In genomic region chr15:75578206-75578947, GRCh38 we compare ENCODE assay signal across 8 cellular contexts. TPM values are rescaled to one million over a fixed set of nuclear protein-coding genes. Genes with fewer than 3 reads are reported as not detected.
DNase-seq lines count a peak whose midpoint lies in the region; FAIRE-seq and TF ChIP-seq lines count a peak whose summit lies in the region.

No MANE protein-coding gene starts in this region.

- H3K4me1 Mint-ChIP-seq in activated naive CD4-positive, alpha-beta T cell treated with anti-CD3 and anti-CD28 coated beads for 36 hours (ENCODE audit: low read depth), result peaks cover 15% of the 10 kb centered on the region

- no peak for TF ChIP-seq CTCF in BE2C (IDR thresholded peaks at IDR 0.05; ENCODE audit: low read depth, low read length)
- TF ChIP-seq CTCF in prostate gland (IDR thresholded peaks at IDR 0.05), result no peak

- no peaks in the 10 kb centered on the region; the same call in 1 of the 2 replicates for H3K9me3 ChIP-seq in BE2C
- H3K9me3 ChIP-seq in prostate gland, result no peaks in the 10 kb centered on the region

- H3K36me3 ChIP-seq in BE2C, result peaks cover 4% of the 10 kb centered on the region
- H3K36me3 ChIP-seq in prostate gland, result no peaks in the 10 kb centered on the region

- H3K27ac Mint-ChIP-seq in activated naive CD4-positive, alpha-beta T cell treated with anti-CD3 and anti-CD28 coated beads for 36 hours, result peak overlapping the region; percentile 86

- H3K36me3 Mint-ChIP-seq in activated naive CD4-positive, alpha-beta T cell treated with anti-CD3 and anti-CD28 coated beads for 36 hours (ENCODE audit: low read depth), result peaks cover 1% of the 10 kb centered on the region

- H3K27ac ChIP-seq in prostate gland, result peak overlapping the region; percentile 84 to 92

- no peaks in the 10 kb centered on the region for H3K27me3 ChIP-seq in BE2C
- H3K27me3 ChIP-seq in prostate gland (replicated peaks; ENCODE audit: insufficient read depth), result no peaks in the 10 kb centered on the region

- H3K9me3 Mint-ChIP-seq in activated naive CD4-positive, alpha-beta T cell treated with anti-CD3 and anti-CD28 coated beads for 36 hours, result no peaks in the 10 kb centered on the region

- no peak for FAIRE-seq in GM19239 (lab: Jason Lieb, UNC)
- FAIRE-seq in RCC 7860 (lab: Jason Lieb, UNC), result no peak

- H3K4me1 ChIP-seq in BE2C, result peaks cover 4% of the 10 kb centered on the region
- no peaks in the 10 kb centered on the region for H3K4me1 ChIP-seq in prostate gland (replicated peaks)

- peak overlapping the region; percentile 90 for H3K4me3 Mint-ChIP-seq in activated naive CD4-positive, alpha-beta T cell treated with anti-CD3 and anti-CD28 coated beads for 36 hours

- peak overlapping the region; percentile 98 for H3K4me3 ChIP-seq in BE2C (ENCODE audit: low read depth, low read length)
- peak overlapping the region; percentile 91 to 94 for H3K4me3 ChIP-seq in prostate gland

- intact Hi-C loops in activated naive CD4-positive, alpha-beta T cell treated with anti-CD3 and anti-CD28 coated beads for 36 hours (cut with micrococcal nuclease), result loop anchor here (2.0 kb wide), 2 partner anchors 62 to 210 kb away; partner anchors contain the start of genes IMP3 and MAN2C1
- intact Hi-C loops in head of caudate nucleus (cut with DNase I), result loop anchor here (10.0 kb wide), 1 partner anchor 124 kb away; the partner anchor contains the start of gene SIN3A
- intact Hi-C loops in prostate gland (cut with DNase I), result loop anchor here (1.0 to 5.0 kb wide), 4 partner anchors 51 to 210 kb away; partner anchors contain the start of genes MAN2C1, SIN3A and SNX33

- H3K27me3 Mint-ChIP-seq in activated naive CD4-positive, alpha-beta T cell treated with anti-CD3 and anti-CD28 coated beads for 36 hours (ENCODE audit: low read depth), result no peaks in the 10 kb centered on the region

- TF ChIP-seq POLR2A in prostate gland (IDR thresholded peaks at IDR 0.05), result no peak

- peak; percentile 34 for DNase-seq in BE2C
- peak; percentile 39 for DNase-seq in GM19239 (ENCODE audit: insufficient read length, low spot score)
- DNase-seq in NCI-H526 treated with DMSO at 0.1 percent for 48 hours (lab: John Stamatoyannopoulos, UW), result peak; percentile 16
- DNase-seq in activated naive CD4-positive, alpha-beta T cell treated with anti-CD3 and anti-CD28 coated beads for 36 hours, result peak; percentile 8
- peak in 36 of 42 donors; percentile 4 to 61 (median 28) for DNase-seq in head of caudate nucleus
- DNase-seq in prostate gland (ENCODE audit: low spot score), result peak; percentile 12
- no peak for DNase-seq in RCC 7860 (ENCODE audit: low spot score)
- no peak for DNase-seq in GF-D8 (lab: John Stamatoyannopoulos, UW)

- CTCF ChIA-PET in activated naive CD4-positive, alpha-beta T cell treated with anti-CD3 and anti-CD28 coated beads for 36 hours (lab: Charles Lee), result interaction anchor here (0.6 to 1.3 kb wide), 8 partner anchors 11 to 210 kb away, joined by 3 to 5 read pairs (median 3); partner anchors contain the start of gene MAN2C1

- under 1% methylated on average over 34 of the region's 77 CpGs for WGBS in prostate gland

RNA-seq across cellular contexts. Expression of gene PTPN9, which starts 0.7 kb away (rescaled TPM):
- 44.3 TPM for polyA plus RNA-seq in BE2C (2012; ENCODE audit: insufficient read depth, insufficient read length, low read depth)
- total RNA-seq in activated naive CD4-positive, alpha-beta T cell treated with anti-CD3 and anti-CD28 coated beads for 36 hours, result 10 to 100 TPM in 1 of 2 experiments, 1 to 10 TPM in 1; 9.5 to 10.1 TPM
- total RNA-seq in prostate gland, result 10 to 100 TPM; 19.3 to 22.3 TPM

RNA-seq across cellular contexts. Expression of gene SNUPN, which starts 47.1 kb away (rescaled TPM):
- 15.7 TPM for polyA plus RNA-seq in BE2C (2012; ENCODE audit: insufficient read depth, insufficient read length, low read depth)
- total RNA-seq in activated naive CD4-positive, alpha-beta T cell treated with anti-CD3 and anti-CD28 coated beads for 36 hours, result 10 to 100 TPM; 28.5 to 33.1 TPM
- total RNA-seq in prostate gland, result 10 to 100 TPM; 17.7 to 21.6 TPM

Comparison
In these comparisons a context has a peak if more than half of its experiments do, and no peak if none do; other contexts are left out.
1. DNase-seq: peak in BE2C (single experiment), GM19239 (single experiment), NCI-H526 treated with DMSO at 0.1 percent for 48 hours (single experiment), activated naive CD4-positive, alpha-beta T cell treated with anti-CD3 and anti-CD28 coated beads for 36 hours (single experiment), head of caudate nucleus (36 of 42) and prostate gland (single experiment); none in RCC 7860 (single experiment) and GF-D8 (single experiment).